ENCODE assay signal across 11 cellular contexts in the genomic region with DNA sequence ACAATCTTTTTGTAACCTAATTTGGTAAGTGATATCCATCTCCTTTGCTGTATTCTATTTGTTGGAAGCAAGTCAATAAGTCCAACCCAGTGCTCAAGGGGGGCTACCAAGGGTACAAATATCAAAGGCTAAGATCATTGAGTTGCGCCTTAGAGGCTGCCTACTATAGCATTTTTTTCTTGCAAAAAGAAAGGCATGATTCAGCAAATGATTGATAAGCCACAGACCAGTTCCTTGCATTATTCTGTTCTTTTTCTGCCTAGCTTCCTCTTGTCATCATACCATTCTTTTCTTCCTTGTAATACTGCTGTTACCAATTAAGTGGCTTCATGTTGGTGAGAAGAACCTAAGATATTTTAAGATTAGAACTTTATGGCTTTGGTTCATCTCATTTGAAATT. TPM values are rescaled to one million over a fixed set of nuclear protein-coding genes. Genes with fewer than 3 reads are reported as not detected.
"Had no signal": no experiment of that assay in that cellular context is flagged by ENCODE, and none has a peak within 500 bp of the region (broad histone marks: within the 10 kb centered on the region; RNA-seq: fewer than 3 reads in every experiment).

No MANE protein-coding gene starts in this region.

- H3K4me3 ChIP-seq: GM23248, HAP-1 had no signal

- FAIRE-seq: HepG2 had no signal

- DNase-seq: GM23248, GOT3, H7, HFFc6 had no signal

- H3K36me3 ChIP-seq: HAP-1 had no signal

- ATAC-seq: HCT116, HepG2 had no signal

- H3K4me3 Mint-ChIP-seq: HFFc6, IgD-negative memory B cell had no signal

- H3K9me3 Mint-ChIP-seq: HFFc6 had no signal

- H3K9me3 ChIP-seq: HAP-1 had no signal

- H3K4me1 ChIP-seq: HAP-1 had no signal

- H2AFZ ChIP-seq: GM23248 had no signal

- H3K36me3 Mint-ChIP-seq: IgD-negative memory B cell had no signal

- H3K27ac ChIP-seq: GM23248, HL-60 had no signal

- H3K9ac ChIP-seq: GM23248 had no signal

RNA-seq across cellular contexts. Expression of gene BARHL2, which starts 29.8 kb away (rescaled TPM):
- total RNA-seq: GM23248, H4, H7, HepG2, HFFc6, HT1080 had no signal
- polyA plus RNA-seq: GM23248, HepG2, IgD-negative memory B cell had no signal
